ENCODE assay signal across 22 cellular contexts in genomic region chr13:91020635-91021034, GRCh38.
DNase-seq lines count a peak whose midpoint lies in the region; ATAC-seq, FAIRE-seq and TF ChIP-seq lines count a peak whose summit lies in the region.
"Had no signal": no experiment of that assay in that cellular context is flagged by ENCODE, and none has a peak within 500 bp of the region (broad histone marks: within the 10 kb centered on the region; RNA-seq: fewer than 3 reads in every experiment).

No MANE protein-coding gene starts in this region.

- POLR2A ChIA-PET in HEK293T (lab: Yijun Ruan, JAX), result no interaction called here

- DNase-seq in D721Med (ENCODE audit: insufficient read length, low spot score) (no peak), HEK293T (ENCODE audit: extremely low spot score) (no peak), caudate nucleus (lab: John Stamatoyannopoulos, UW) (peak in 2 of 61 donors; percentile 22 to 72), putamen (ENCODE audit: low spot score) (peak; percentile 73), DMS114 treated with DMSO at 0.1 percent for 48 hours (lab: John Stamatoyannopoulos, UW; ENCODE audit: unreplicated experiment) (no peak), NK-92 (lab: John Stamatoyannopoulos, UW; ENCODE audit: unreplicated experiment) (no peak)
- DNase-seq: AML-193; Caco-2; Calu3; CD4-positive, alpha-beta T cell; CD8-positive, alpha-beta T cell; DMS 273 treated with DMSO at 0.1 percent for 48 hours; DMS79 treated with DMSO at 0.1 percent for 48 hours; GF-D8 had no signal

- CTCF ChIA-PET in HEK293T (lab: Yijun Ruan, JAX), result no interaction called here

- peak; percentile 51 for FAIRE-seq in D721Med (lab: Jason Lieb, UNC)
- FAIRE-seq: A549, G401.6, GM12891, GM18507 had no signal

- TF ChIP-seq CTCF in D721Med (IDR thresholded peaks at IDR 0.05; ENCODE audit: insufficient read depth, missing control alignments), result no peak

- H3K27ac ChIP-seq in caudate nucleus (ENCODE audit: low read depth, low read length), result peak overlapping the region; percentile 6
- H3K27ac ChIP-seq: A549; BLaER1 treated with 17β-estradiol and CSF1 and Interleukin-3, amounts not matched to agents 10 nM and 100 nM; C4-2B had no signal

- ATAC-seq in HG03565 (IDR thresholded peaks at IDR 0.05; ENCODE audit: unreplicated experiment) (no peak), HG02759 (IDR thresholded peaks at IDR 0.05; ENCODE audit: unreplicated experiment) (no peak)
- ATAC-seq: A549; CD8-positive, alpha-beta T cell had no signal

TF ChIP-seq in HEK293T, 16 proteins besides CTCF, POLR2A, EP300 and RAD21:
- TF ChIP-seq, protein P1, sequence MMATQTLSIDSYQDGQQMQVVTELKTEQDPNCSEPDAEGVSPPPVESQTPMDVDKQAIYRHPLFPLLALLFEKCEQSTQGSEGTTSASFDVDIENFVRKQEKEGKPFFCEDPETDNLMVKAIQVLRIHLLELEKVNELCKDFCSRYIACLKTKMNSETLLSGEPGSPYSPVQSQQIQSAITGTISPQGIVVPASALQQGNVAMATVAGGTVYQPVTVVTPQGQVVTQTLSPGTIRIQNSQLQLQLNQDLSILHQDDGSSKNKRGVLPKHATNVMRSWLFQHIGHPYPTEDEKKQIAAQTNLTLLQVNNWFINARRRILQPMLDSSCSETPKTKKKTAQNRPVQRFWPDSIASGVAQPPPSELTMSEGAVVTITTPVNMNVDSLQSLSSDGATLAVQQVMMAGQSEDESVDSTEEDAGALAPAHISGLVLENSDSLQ (IDR thresholded peaks at IDR 0.05), result peak; percentile 62; the same call in 1 of the 2 replicates
- TF ChIP-seq L3MBTL2 (conservative IDR thresholded peaks at IDR 0.05) (no peak), ARNT (IDR thresholded peaks at IDR 0.05) (no peak)
